Comparison of ENCODE assay signal across 1 cellular context in the genomic region with DNA sequence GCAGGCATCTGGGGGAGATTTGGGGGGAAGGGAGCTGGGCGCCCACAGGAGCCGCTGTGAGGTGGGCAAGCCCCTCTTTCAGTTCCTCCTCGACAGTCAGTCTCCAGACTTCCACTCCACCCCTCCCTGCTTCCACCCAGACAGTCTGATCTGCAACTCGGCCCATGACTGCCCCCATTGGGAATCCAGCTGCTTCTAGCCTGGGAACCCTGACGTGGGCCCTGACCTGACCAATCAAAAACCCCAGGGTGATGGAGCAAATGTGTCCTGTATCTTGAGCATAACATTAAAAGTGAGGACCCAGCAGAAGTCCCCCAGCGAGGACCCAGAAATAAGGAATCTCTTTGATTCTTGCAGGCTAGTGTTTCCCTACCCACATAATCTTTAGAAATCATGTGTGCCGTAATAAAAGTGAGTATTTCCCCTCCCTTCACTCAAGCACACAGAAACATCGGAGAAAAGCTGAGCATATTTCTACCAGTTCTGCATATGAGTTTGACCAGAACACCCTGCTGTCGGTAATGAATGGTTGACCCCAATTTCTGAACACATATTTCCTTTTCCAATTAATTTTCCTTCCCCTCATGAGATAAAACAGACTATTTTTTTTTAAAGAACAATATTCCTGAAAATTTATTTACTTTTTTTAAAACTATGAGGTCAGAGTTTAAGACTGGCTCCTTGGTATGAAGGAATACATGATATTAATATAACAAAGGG.
A peak's percentile ranks its signal among the peaks of the same experiment; 100 is the strongest.
TF ChIP-seq lines count a peak whose summit lies in the region.

No MANE protein-coding gene starts in this region.

TF ChIP-seq in SK-N-SH, 30 proteins besides CTCF, POLR2A, EP300 and RAD21 (continued from another document):
- TF ChIP-seq, protein P1, sequence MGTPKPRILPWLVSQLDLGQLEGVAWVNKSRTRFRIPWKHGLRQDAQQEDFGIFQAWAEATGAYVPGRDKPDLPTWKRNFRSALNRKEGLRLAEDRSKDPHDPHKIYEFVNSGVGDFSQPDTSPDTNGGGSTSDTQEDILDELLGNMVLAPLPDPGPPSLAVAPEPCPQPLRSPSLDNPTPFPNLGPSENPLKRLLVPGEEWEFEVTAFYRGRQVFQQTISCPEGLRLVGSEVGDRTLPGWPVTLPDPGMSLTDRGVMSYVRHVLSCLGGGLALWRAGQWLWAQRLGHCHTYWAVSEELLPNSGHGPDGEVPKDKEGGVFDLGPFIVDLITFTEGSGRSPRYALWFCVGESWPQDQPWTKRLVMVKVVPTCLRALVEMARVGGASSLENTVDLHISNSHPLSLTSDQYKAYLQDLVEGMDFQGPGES (IDR thresholded peaks at IDR 0.05; ENCODE audit: low read depth, low read length), result no peak
- no peak for TF ChIP-seq ELF1 (IDR thresholded peaks at IDR 0.05)
- TF ChIP-seq TCF12 (IDR thresholded peaks at IDR 0.05), result peak; percentile 18; the same call in 1 of the 2 replicates
- TF ChIP-seq, protein P2, sequence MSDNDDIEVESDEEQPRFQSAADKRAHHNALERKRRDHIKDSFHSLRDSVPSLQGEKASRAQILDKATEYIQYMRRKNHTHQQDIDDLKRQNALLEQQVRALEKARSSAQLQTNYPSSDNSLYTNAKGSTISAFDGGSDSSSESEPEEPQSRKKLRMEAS (IDR thresholded peaks at IDR 0.05; ENCODE audit: low read depth), result no peak
- TF ChIP-seq TEAD4 (IDR thresholded peaks at IDR 0.05; ENCODE audit: borderline replicate concordance, insufficient read depth), result no peak
- TF ChIP-seq, protein P3, sequence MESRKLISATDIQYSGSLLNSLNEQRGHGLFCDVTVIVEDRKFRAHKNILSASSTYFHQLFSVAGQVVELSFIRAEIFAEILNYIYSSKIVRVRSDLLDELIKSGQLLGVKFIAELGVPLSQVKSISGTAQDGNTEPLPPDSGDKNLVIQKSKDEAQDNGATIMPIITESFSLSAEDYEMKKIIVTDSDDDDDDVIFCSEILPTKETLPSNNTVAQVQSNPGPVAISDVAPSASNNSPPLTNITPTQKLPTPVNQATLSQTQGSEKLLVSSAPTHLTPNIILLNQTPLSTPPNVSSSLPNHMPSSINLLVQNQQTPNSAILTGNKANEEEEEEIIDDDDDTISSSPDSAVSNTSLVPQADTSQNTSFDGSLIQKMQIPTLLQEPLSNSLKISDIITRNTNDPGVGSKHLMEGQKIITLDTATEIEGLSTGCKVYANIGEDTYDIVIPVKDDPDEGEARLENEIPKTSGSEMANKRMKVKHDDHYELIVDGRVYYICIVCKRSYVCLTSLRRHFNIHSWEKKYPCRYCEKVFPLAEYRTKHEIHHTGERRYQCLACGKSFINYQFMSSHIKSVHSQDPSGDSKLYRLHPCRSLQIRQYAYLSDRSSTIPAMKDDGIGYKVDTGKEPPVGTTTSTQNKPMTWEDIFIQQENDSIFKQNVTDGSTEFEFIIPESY (IDR thresholded peaks at IDR 0.05; ENCODE audit: borderline replicate concordance, low read depth), result no peak
- TF ChIP-seq YY1 (IDR thresholded peaks at IDR 0.05; ENCODE audit: low read depth), result no peak
- TF ChIP-seq POLR2AphosphoS5 (IDR thresholded peaks at IDR 0.05; ENCODE audit: low read depth, low read length), result peak; percentile 59; the same call in 1 of the 2 replicates
- peak; percentile 4 for TF ChIP-seq CHD2 (IDR thresholded peaks at IDR 0.05; ENCODE audit: low read length, partially characterized antibody)
- peak; percentile 5; the same call in 1 of the 2 replicates for TF ChIP-seq SMC3 (IDR thresholded peaks at IDR 0.05; ENCODE audit: low read depth, low read length)
- peak; percentile 97 for TF ChIP-seq RFX5 (IDR thresholded peaks at IDR 0.05; ENCODE audit: low read length)
- no peak for TF ChIP-seq NRF1 (IDR thresholded peaks at IDR 0.05; ENCODE audit: low read depth, low read length)
- peak; percentile 5; the same call in 1 of the 2 replicates for TF ChIP-seq MXI1 (IDR thresholded peaks at IDR 0.05; ENCODE audit: low read depth, low read length)
- no peak for TF ChIP-seq RXRA (IDR thresholded peaks at IDR 0.05; ENCODE audit: borderline replicate concordance, low read depth)
- no peak for TF ChIP-seq FOXJ3 (CRISPR knock-in tag; IDR thresholded peaks at IDR 0.05)
